Comparison of ENCODE assay signal across 21 cellular contexts in the genomic region with DNA sequence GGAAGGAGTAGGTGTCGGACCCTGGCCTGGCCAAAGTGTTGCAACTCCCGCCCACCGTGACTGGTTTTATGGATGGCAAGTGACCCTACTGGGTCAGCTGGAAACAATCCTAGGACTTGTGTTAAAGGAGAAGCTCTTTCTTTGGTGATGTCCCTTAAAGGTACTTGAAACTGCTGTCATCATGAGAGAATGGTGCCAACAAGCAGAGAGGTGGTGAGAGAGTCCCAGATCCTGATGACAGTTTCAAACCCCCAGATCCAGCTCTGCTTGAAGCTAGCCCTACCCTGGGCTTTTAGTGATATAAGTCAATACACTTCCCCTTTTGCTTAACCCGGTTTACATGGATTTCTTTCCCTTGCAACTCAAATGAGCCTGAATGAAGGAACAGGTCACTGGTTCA.
"Had no signal": no experiment of that assay in that cellular context is flagged by ENCODE, and none has a peak within 500 bp of the region (broad histone marks: within the 10 kb centered on the region; RNA-seq: fewer than 3 reads in every experiment).

No MANE protein-coding gene starts in this region.

- H3K79me2 ChIP-seq: parathyroid adenoma had no signal

- H3K27me3 Mint-ChIP-seq: stimulated activated naive CD8-positive, alpha-beta T cell treated with anti-CD3 and anti-CD28 coated beads, Interleukin-15, amount 100 ng/mL, for 72 hours had no signal

- DNase-seq: effector memory CD4-positive, alpha-beta T cell; esophagus squamous epithelium; foreskin keratinocyte; head of caudate nucleus; hippocampal formation; left colon; left ventricle myocardium superior; mesendoderm; naive B cell; psoas muscle; spleen; stimulated activated CD4-positive, alpha-beta T cell treated with anti-CD3 and anti-CD28 coated beads, Interleukin-15, amount 100 ng/mL, for 24 hours; stimulated activated CD4-positive, alpha-beta T cell treated with anti-CD3 and anti-CD28 coated beads, Interleukin-1b, Interleukin-23, amount 100 ng/mL, for 48 hours; stimulated activated CD4-positive, alpha-beta T cell treated with anti-CD3 and anti-CD28 coated beads, Interleukin-4, amount 100 ng/mL, for 24 hours; stimulated activated naive CD8-positive, alpha-beta T cell treated with anti-CD3 and anti-CD28 coated beads, Interleukin-15, amount 100 ng/mL, for 72 hours; testis had no signal

- H3K27ac ChIP-seq: esophagus squamous epithelium, foreskin keratinocyte, parathyroid adenoma, psoas muscle, spleen, testis, tibial nerve had no signal

- H3K4me3 ChIP-seq: esophagus squamous epithelium, lung, psoas muscle, spleen, testis, tibial nerve had no signal

- H3K27me3 ChIP-seq: esophagus squamous epithelium, foreskin keratinocyte, spleen, testis, tibial nerve had no signal

- H3K9me3 Mint-ChIP-seq: naive B cell; nephron; stimulated activated memory B cell treated with anti-CD40 and anti-IgM and Interleukin-4, amounts not matched to agents 10 μg/mL and 1 μg/mL and 100 μg/mL, for 72 hours; stimulated activated naive CD8-positive, alpha-beta T cell treated with anti-CD3 and anti-CD28 coated beads, Interleukin-15, amount 100 ng/mL, for 72 hours had no signal

- H3K36me3 Mint-ChIP-seq: naive B cell; stimulated activated memory B cell treated with anti-CD40 and anti-IgM and Interleukin-4, amounts not matched to agents 10 μg/mL and 1 μg/mL and 100 μg/mL, for 72 hours had no signal

- H3K27ac Mint-ChIP-seq: naive B cell; stimulated activated memory B cell treated with anti-CD40 and anti-IgM and Interleukin-4, amounts not matched to agents 10 μg/mL and 1 μg/mL and 100 μg/mL, for 72 hours; stimulated activated naive CD8-positive, alpha-beta T cell treated with anti-CD3 and anti-CD28 coated beads, Interleukin-15, amount 100 ng/mL, for 72 hours had no signal

- H3K4me3 Mint-ChIP-seq: naive B cell; nephron; stimulated activated memory B cell treated with anti-CD40 and anti-IgM and Interleukin-4, amounts not matched to agents 10 μg/mL and 1 μg/mL and 100 μg/mL, for 72 hours; stimulated activated naive CD8-positive, alpha-beta T cell treated with anti-CD3 and anti-CD28 coated beads, Interleukin-15, amount 100 ng/mL, for 72 hours had no signal

- H3K9ac ChIP-seq: parathyroid adenoma had no signal

- ATAC-seq: foreskin keratinocyte; left colon; left ventricle myocardium superior; psoas muscle; stimulated activated memory B cell treated with anti-CD40 and anti-IgM and Interleukin-4, amounts not matched to agents 10 μg/mL and 1 μg/mL and 100 μg/mL, for 72 hours; stimulated activated naive CD8-positive, alpha-beta T cell treated with anti-CD3 and anti-CD28 coated beads, Interleukin-15, amount 100 ng/mL, for 72 hours had no signal

- H2AFZ ChIP-seq: parathyroid adenoma had no signal

- H3K9me3 ChIP-seq: esophagus squamous epithelium, psoas muscle, spleen, testis, tibial nerve had no signal

- H3K4me1 ChIP-seq: esophagus squamous epithelium, parathyroid adenoma, psoas muscle, spleen, testis had no signal

- H3K4me1 Mint-ChIP-seq: naive B cell; stimulated activated memory B cell treated with anti-CD40 and anti-IgM and Interleukin-4, amounts not matched to agents 10 μg/mL and 1 μg/mL and 100 μg/mL, for 72 hours; stimulated activated naive CD8-positive, alpha-beta T cell treated with anti-CD3 and anti-CD28 coated beads, Interleukin-15, amount 100 ng/mL, for 72 hours had no signal
